Comparison of ENCODE assay signal across 19 cellular contexts in genomic region chr2:95372216-95372829, GRCh38. TPM values are rescaled to one million over a fixed set of nuclear protein-coding genes. Genes with fewer than 3 reads are reported as not detected.
DNase-seq lines count a peak whose midpoint lies in the region; ATAC-seq, FAIRE-seq and TF ChIP-seq lines count a peak whose summit lies in the region.
"Had no signal": no experiment of that assay in that cellular context is flagged by ENCODE, and none has a peak within 500 bp of the region (broad histone marks: within the 10 kb centered on the region; RNA-seq: fewer than 3 reads in every experiment).

No MANE protein-coding gene starts in this region.

- DNase-seq in left ventricle myocardium inferior (peak; percentile 2), heart left ventricle (no peak), kidney (peak; percentile 26), osteoblast (ENCODE audit: insufficient read length, low spot score, missing footprints) (peak; percentile 14), HPDE6-E6E7 (ENCODE audit: extremely low spot score) (no peak), thyroid gland (no peak), H54 (ENCODE audit: insufficient read length, low spot score) (no peak)
- DNase-seq: CD4-positive, alpha-beta memory T cell; GF-D8; HFFc6; KG1; MV-4-11; NCI-H1694 treated with DMSO at 0.1 percent for 48 hours; NCI-H510A; NCI-H748 treated with DMSO at 0.1 percent for 48 hours; NK-92 treated with Interleukin-12 subunit alpha and Interleukin-12 subunit beta, amount 100 ng/mL, for 24 hours; SHP77 had no signal

- H4K20me1 ChIP-seq in osteoblast (ENCODE audit: insufficient read depth, low read length) = no peaks in the 10 kb centered on the region
- H4K20me1 ChIP-seq: BLaER1 had no signal

- TF ChIP-seq POLR2A in heart left ventricle (IDR thresholded peaks at IDR 0.05) (no peak), thyroid gland (IDR thresholded peaks at IDR 0.05) (no peak), H54 (IDR thresholded peaks at IDR 0.05; ENCODE audit: low read depth, low read length) (no peak)

- TF ChIP-seq CTCF in left ventricle myocardium inferior (IDR thresholded peaks at IDR 0.05; ENCODE audit: borderline replicate concordance) = no peak
- no peak for TF ChIP-seq CTCF in heart left ventricle (IDR thresholded peaks at IDR 0.05)
- no peak for TF ChIP-seq CTCF in kidney (IDR thresholded peaks at IDR 0.05; ENCODE audit: borderline replicate concordance, extremely low read depth, insufficient read depth)
- TF ChIP-seq CTCF in osteoblast (IDR thresholded peaks at IDR 0.05; ENCODE audit: extremely low read depth, low read depth, low read length) = no peak
- no peak for TF ChIP-seq CTCF in thyroid gland (IDR thresholded peaks at IDR 0.05)

- no peak for ATAC-seq in heart left ventricle

- intact Hi-C loops in left ventricle myocardium inferior (cut with micrococcal nuclease) (no loop called here), heart left ventricle (cut with DNase I) (no loop called here), kidney (cut with DNase I) (no loop called here), thyroid gland (cut with DNase I) (no loop called here)

- H3K9ac ChIP-seq in kidney (ENCODE audit: low read length in 2 of 2) = no peak overlapping the region
- H3K9ac ChIP-seq: BLaER1 had no signal

- no peak overlapping the region for H3K4me3 ChIP-seq in left ventricle myocardium inferior
- no peak overlapping the region for H3K4me3 ChIP-seq in heart left ventricle
- no peak overlapping the region for H3K4me3 ChIP-seq in kidney (ENCODE audit: low read length in 2 of 2)
- no peak overlapping the region for H3K4me3 ChIP-seq in osteoblast (ENCODE audit: insufficient read depth, low read length)
- H3K4me3 ChIP-seq in thyroid gland (replicated peaks in 1 of 3) = no peak overlapping the region
- H3K4me3 ChIP-seq: BLaER1, Peyer's patch had no signal

- no peak overlapping the region for H3K4me2 ChIP-seq in osteoblast (ENCODE audit: insufficient read depth, low read length)
- H3K4me2 ChIP-seq: BLaER1 had no signal

- H3K79me2 ChIP-seq in osteoblast (ENCODE audit: insufficient read depth, low read length) = no peaks in the 10 kb centered on the region

- H3K36me3 ChIP-seq in left ventricle myocardium inferior (peaks cover 4% of the 10 kb centered on the region), heart left ventricle (peaks cover 0 to 6% (median 0%) of the 10 kb centered on the region in 9 donors), kidney (ENCODE audit: control insufficient read depth in 1 of 2, insufficient read depth in 2 of 2, low read length in 2 of 2) (no peaks in the 10 kb centered on the region), osteoblast (ENCODE audit: insufficient read depth, low read length) (no peaks in the 10 kb centered on the region), thyroid gland (peaks cover 0 to 14% of the 10 kb centered on the region in 2 donors)
- H3K36me3 ChIP-seq: BLaER1, Peyer's patch had no signal

- H2AFZ ChIP-seq in osteoblast (ENCODE audit: low read length) = no peak overlapping the region

- no peak for FAIRE-seq in kidney (lab: Jason Lieb, UNC)
- FAIRE-seq in H54 (lab: Jason Lieb, UNC) = no peak

- H3K27me3 ChIP-seq in left ventricle myocardium inferior (ENCODE audit: low read depth) = peaks cover 3% of the 10 kb centered on the region
- no peaks in the 10 kb centered on the region for H3K27me3 ChIP-seq in heart left ventricle
- H3K27me3 ChIP-seq in osteoblast (ENCODE audit: insufficient read depth, low read length) = no peaks in the 10 kb centered on the region
- H3K27me3 ChIP-seq in thyroid gland = no peaks in the 10 kb centered on the region
- H3K27me3 ChIP-seq: BLaER1, Peyer's patch had no signal

- H3K4me1 ChIP-seq in left ventricle myocardium inferior (no peaks in the 10 kb centered on the region), heart left ventricle (no peaks in the 10 kb centered on the region), kidney (ENCODE audit: control insufficient read depth in 1 of 2, insufficient read depth in 1 of 2, low read depth in 1 of 2, low read length in 2 of 2) (no peaks in the 10 kb centered on the region), osteoblast (ENCODE audit: insufficient read depth, low read length) (no peaks in the 10 kb centered on the region), thyroid gland (no peaks in the 10 kb centered on the region)
- H3K4me1 ChIP-seq: Peyer's patch had no signal

- 89 to 95% (median 91%) methylated on average over 8 of the region's 8 CpGs for WGBS in heart left ventricle, 4 donors
- WGBS in thyroid gland, 2 donors = 92 to 93% methylated on average over 8 of the region's 8 CpGs

- H3K9me3 ChIP-seq in left ventricle myocardium inferior (replicated peaks) = peaks cover 11% of the 10 kb centered on the region
- H3K9me3 ChIP-seq in heart left ventricle = peaks cover 0 to 9% (median 0%) of the 10 kb centered on the region in 12 donors
- H3K9me3 ChIP-seq in kidney (ENCODE audit: control insufficient read depth in 1 of 2, low read length in 2 of 2) = no peaks in the 10 kb centered on the region
- no peaks in the 10 kb centered on the region for H3K9me3 ChIP-seq in osteoblast (ENCODE audit: low read depth, low read length)
- H3K9me3 ChIP-seq in thyroid gland = no peaks in the 10 kb centered on the region
- H3K9me3 ChIP-seq: BLaER1, Peyer's patch had no signal

- H3K27ac ChIP-seq in left ventricle myocardium inferior (replicated peaks) = no peak overlapping the region
- no peak overlapping the region for H3K27ac ChIP-seq in heart left ventricle
- H3K27ac ChIP-seq in kidney (ENCODE audit: low read depth in 2 of 2, low read length in 2 of 2) = no peak overlapping the region
- H3K27ac ChIP-seq in osteoblast (ENCODE audit: low read depth, low read length) = no peak overlapping the region
- H3K27ac ChIP-seq in thyroid gland = no peak overlapping the region
- H3K27ac ChIP-seq: BLaER1, Peyer's patch had no signal

RNA-seq across cellular contexts. Expression of gene FAHD2A, which starts 30.2 kb away (rescaled TPM):
- total RNA-seq in left ventricle myocardium inferior (32.4 TPM), heart left ventricle (10 to 100 TPM; 26.2 to 51.7 (median 34.6) TPM), kidney (24.9 TPM), osteoblast (19.7 and 21.4 TPM in 2 replicates), thyroid gland (10 to 100 TPM; 39.2 to 90.2 (median 59.3) TPM)
- polyA plus RNA-seq in heart left ventricle (10 to 100 TPM; 31.5 to 37.6 TPM), kidney (ENCODE audit: insufficient read depth, low read depth, low replicate concordance) (64.9 TPM)

Comparison
In these comparisons a context has a peak if more than half of its experiments do, and no peak if none do; other contexts are left out.
1. DNase-seq: peak in left ventricle myocardium inferior (single experiment), kidney (single experiment) and osteoblast (single experiment); none in heart left ventricle (0 of 5), HPDE6-E6E7 (single experiment), thyroid gland (0 of 2) and H54 (single experiment).